15 cellular contexts compared by ENCODE assay signal in genomic region chr18:13541621-13542519, GRCh38.
DNase-seq lines count a peak whose midpoint lies in the region; ATAC-seq, FAIRE-seq and TF ChIP-seq lines count a peak whose summit lies in the region.
"Had no signal": no experiment of that assay in that cellular context is flagged by ENCODE, and none has a peak within 500 bp of the region (broad histone marks: within the 10 kb centered on the region; RNA-seq: fewer than 3 reads in every experiment).

No MANE protein-coding gene starts in this region.

- H3K9ac ChIP-seq in endodermal cell (ENCODE audit: extremely low read depth, low read length, poor library complexity, severe bottlenecking), result no peak overlapping the region

- no peaks in the 10 kb centered on the region for H3K27me3 ChIP-seq in endodermal cell (ENCODE audit: control insufficient read depth, insufficient read depth, low read length, poor library complexity, severe bottlenecking)
- H3K27me3 ChIP-seq: dorsolateral prefrontal cortex, neutrophil had no signal

- H3K27me3 Mint-ChIP-seq in endodermal cell (ENCODE audit: insufficient read depth) (no peaks in the 10 kb centered on the region), naive B cell (no peaks in the 10 kb centered on the region)

- H3K36me3 ChIP-seq in endodermal cell (ENCODE audit: control insufficient read depth, insufficient read depth, low read length), result no peaks in the 10 kb centered on the region
- H3K36me3 ChIP-seq: neutrophil had no signal

- no peak overlapping the region for H3K4me3 ChIP-seq in endodermal cell (ENCODE audit: low read length)
- H3K4me3 ChIP-seq: dorsolateral prefrontal cortex had no signal

- H3K4me3 Mint-ChIP-seq in endodermal cell (no peak overlapping the region), naive B cell (peak overlapping the region in 1 of 8 donors; percentile 39)
- H3K4me3 Mint-ChIP-seq: T-helper 2 cell treated with Interferon-gamma antibody and Interleukin-4, amounts not matched to agents 5 μg/mL and 100 μg/mL, for 36 hours had no signal

- H3K36me3 Mint-ChIP-seq in endodermal cell (ENCODE audit: low read depth) (no peaks in the 10 kb centered on the region), naive B cell (no peaks in the 10 kb centered on the region)

- ATAC-seq in naive B cell (ENCODE audit: low read depth in 2 of 2), result no peak
- ATAC-seq in GM19397 (IDR thresholded peaks at IDR 0.05; ENCODE audit: unreplicated experiment), result no peak

- H3K9me3 Mint-ChIP-seq in endodermal cell (no peaks in the 10 kb centered on the region), naive B cell (no peaks in the 10 kb centered on the region)
- H3K9me3 Mint-ChIP-seq: T-helper 2 cell treated with Interferon-gamma antibody and Interleukin-4, amounts not matched to agents 5 μg/mL and 100 μg/mL, for 36 hours had no signal

- peak overlapping the region; percentile 30 for H3K27ac Mint-ChIP-seq in endodermal cell
- peak overlapping the region in 5 of 6 donors; percentile 10 to 83 (median 59) for H3K27ac Mint-ChIP-seq in naive B cell
- H3K27ac Mint-ChIP-seq: T-helper 2 cell treated with Interferon-gamma antibody and Interleukin-4, amounts not matched to agents 5 μg/mL and 100 μg/mL, for 36 hours had no signal

- H3K4me1 Mint-ChIP-seq in endodermal cell, result peaks cover 41% of the 10 kb centered on the region
- peaks cover 28 to 53% (median 50%) of the 10 kb centered on the region in 3 donors for H3K4me1 Mint-ChIP-seq in naive B cell

- peak overlapping the region; percentile 65 for H3K27ac ChIP-seq in 22Rv1
- H3K27ac ChIP-seq in endodermal cell (ENCODE audit: low read depth, low read length), result no peak overlapping the region
- H3K27ac ChIP-seq: dorsolateral prefrontal cortex, neutrophil had no signal

- TF ChIP-seq CTCF in 22Rv1 (IDR thresholded peaks at IDR 0.05) (no peak), endodermal cell (conservative IDR thresholded peaks at IDR 0.05) (no peak)

- H3K9me3 ChIP-seq in endodermal cell (ENCODE audit: control insufficient read depth, low read length), result no peaks in the 10 kb centered on the region
- H3K9me3 ChIP-seq: neutrophil had no signal

- H3K4me1 ChIP-seq in endodermal cell (ENCODE audit: control insufficient read depth, insufficient read depth, low read length), result peaks cover 6% of the 10 kb centered on the region

- 93 to 94% methylated on average over 7 to 13 of the region's 13 CpGs for WGBS in endodermal cell (ENCODE audit: insufficient coverage in 1 of 2, insufficient read length in 1 of 2), 2 experiments

- no peak for FAIRE-seq in frontal cortex (lab: Jason Lieb, UNC)
- FAIRE-seq: kidney had no signal

- peak; percentile 73 for DNase-seq in HuH-7 (ENCODE audit: low spot score)
- peak; percentile 16 for DNase-seq in endodermal cell
- no peak for DNase-seq in naive B cell
- DNase-seq in frontal cortex (ENCODE audit: low spot score in 2 of 2), result no peak
- no peak for DNase-seq in NCI-H446 (lab: John Stamatoyannopoulos, UW)
- no peak for DNase-seq in OCI-M2 (lab: John Stamatoyannopoulos, UW; ENCODE audit: unreplicated experiment)
- DNase-seq: activated CD4-positive, alpha-beta T cell treated with anti-CD3 and anti-CD28 coated beads, Interleukin-2, amount 50 U/mL, for 48 hours; amniotic stem cell; kidney; NCI-H2081 had no signal

Comparison
In these comparisons a context has a peak if more than half of its experiments do, and no peak if none do; other contexts are left out.
1. DNase-seq: peak in HuH-7 (single experiment) and endodermal cell (single experiment); none in naive B cell (single experiment), frontal cortex (0 of 2), NCI-H446 (0 of 2) and OCI-M2 (single experiment).